Comparison of ENCODE assay signal across 1 cellular context in genomic region chr19:14005381-14006084, GRCh38.
TF ChIP-seq lines count a peak whose summit lies in the region.

No MANE protein-coding gene starts in this region.

TF ChIP-seq in K562, 482 proteins besides CTCF, POLR2A, EP300 and RAD21 (continued from another document):
- no peak for TF ChIP-seq REST (CRISPR knock-in tag; IDR thresholded peaks at IDR 0.05; ENCODE audit: low read depth)
- TF ChIP-seq RUNX1 (IDR thresholded peaks at IDR 0.05; ENCODE audit: low read depth), result no peak
- TF ChIP-seq TRIM28 (IDR thresholded peaks at IDR 0.05), result peak; percentile 65; the same call in 1 of the 2 replicates
- no peak for TF ChIP-seq STAG1 (CRISPR knock-in tag; IDR thresholded peaks at IDR 0.05; ENCODE audit: borderline replicate concordance)
- TF ChIP-seq ZNF668 (CRISPR knock-in tag; IDR thresholded peaks at IDR 0.05), result no peak
- no peak for TF ChIP-seq TGIF2 (CRISPR knock-in tag; IDR thresholded peaks at IDR 0.05)
- TF ChIP-seq HDAC8 (tag; IDR thresholded peaks at IDR 0.05), result no peak
- TF ChIP-seq FOS (IDR thresholded peaks at IDR 0.05; ENCODE audit: extremely low read depth, insufficient read length), result no peak
- TF ChIP-seq MAZ (CRISPR knock-in tag; conservative IDR thresholded peaks at IDR 0.05 in 1 of 2, IDR thresholded peaks at IDR 0.05 in 1 of 2), result peak; percentile 71 to 75
- TF ChIP-seq ASH1L (IDR thresholded peaks at IDR 0.05; ENCODE audit: borderline replicate concordance, low read depth, partially characterized antibody), result peak; percentile 54
- peak; percentile 45; the same call in 1 of the 2 replicates for TF ChIP-seq ARID1B (IDR thresholded peaks at IDR 0.05)
- 0 out of 2 replicates have a peak, but pooled peaks have one; percentile 40 for TF ChIP-seq NCOA1 (IDR thresholded peaks at IDR 0.05; ENCODE audit: low read depth)
- no peak for TF ChIP-seq ZNF583 (CRISPR knock-in tag; IDR thresholded peaks at IDR 0.05)
- peak; percentile 46 for TF ChIP-seq HNRNPK (IDR thresholded peaks at IDR 0.05; ENCODE audit: low read depth, low read length, poor library complexity, severe bottlenecking)
- TF ChIP-seq GMEB1 (CRISPR knock-in tag; IDR thresholded peaks at IDR 0.05), result no peak
- no peak for TF ChIP-seq HOXB6 (CRISPR knock-in tag; IDR thresholded peaks at IDR 0.05; ENCODE audit: borderline replicate concordance)
- TF ChIP-seq TCF7 (IDR thresholded peaks at IDR 0.05; ENCODE audit: borderline replicate concordance), result no peak
